ENCODE assay signal across 23 cellular contexts in genomic region chr17:69907081-69907847, GRCh38.
"Had no signal": no experiment of that assay in that cellular context is flagged by ENCODE, and none has a peak within 500 bp of the region (broad histone marks: within the 10 kb centered on the region; RNA-seq: fewer than 3 reads in every experiment).

No MANE protein-coding gene starts in this region.

- H3K4me1 Mint-ChIP-seq: natural killer cell, WTC11 had no signal

- H3K27me3 ChIP-seq: adrenal gland, breast epithelium, esophagus squamous epithelium, ovary, transverse colon had no signal

- H3K27ac ChIP-seq: adrenal gland, breast epithelium, esophagus squamous epithelium, prostate gland, transverse colon had no signal

- H3K27me3 Mint-ChIP-seq: stimulated activated naive CD8-positive, alpha-beta T cell treated with anti-CD3 and anti-CD28 coated beads, Interleukin-15, Interleukin-2, amounts not matched to agents 100 ng/mL and 50 ng/mL, for 24 hours had no signal

- H3K36me3 Mint-ChIP-seq: activated naive CD8-positive, alpha-beta T cell; natural killer cell; WTC11 had no signal

- DNase-seq: activated CD8-positive, alpha-beta memory T cell treated with anti-CD3 and anti-CD28 coated beads, Interleukin-2, amount 50 U/mL, for 48 hours; activated naive CD4-positive, alpha-beta T cell; activated T-cell treated with anti-CD3 and anti-CD28 coated beads, Interleukin-2, amount 50 U/mL, for 4 hours; adrenal gland; cerebellar nuclear complex; esophagus squamous epithelium; kidney; mammary epithelial cell; midbrain; natural killer cell; stimulated activated CD4-positive, alpha-beta T cell treated with anti-CD3 and anti-CD28 coated beads, Interleukin-12 subunit alpha, Interleukin-12 subunit beta, amount 100 ng/mL, for 4 hours; stimulated activated CD4-positive, alpha-beta T cell treated with anti-CD3 and anti-CD28 coated beads, Interleukin-4, amount 100 ng/mL, for 4 hours; T-helper 1 cell; transverse colon had no signal

- H3K4me1 ChIP-seq: adrenal gland, breast epithelium, esophagus squamous epithelium, prostate gland, transverse colon had no signal

- H3K4me3 Mint-ChIP-seq: activated naive CD8-positive, alpha-beta T cell; activated T-cell treated with anti-CD3 and anti-CD28 coated beads, Interleukin-2, amount 50 U/mL, for 4 hours; natural killer cell; stimulated activated naive CD8-positive, alpha-beta T cell treated with anti-CD3 and anti-CD28 coated beads, Interleukin-15, Interleukin-2, amounts not matched to agents 100 ng/mL and 50 ng/mL, for 24 hours; WTC11 had no signal

- H3K9me3 ChIP-seq: adrenal gland, breast epithelium, esophagus squamous epithelium, ovary, prostate gland, transverse colon had no signal

- ATAC-seq: activated T-cell treated with anti-CD3 and anti-CD28 coated beads, Interleukin-2, amount 50 U/mL, for 4 hours; left lobe of liver; natural killer cell; WTC11 had no signal

- H3K4me3 ChIP-seq: adrenal gland, breast epithelium, coronary artery, esophagus squamous epithelium, ovary, prostate gland, transverse colon had no signal

- H3K27ac Mint-ChIP-seq: activated naive CD8-positive, alpha-beta T cell; activated T-helper 2 cell treated with anti-CD3 and anti-CD28 coated beads, Interferon-gamma antibody, Interleukin-2, Interleukin-4, amounts not matched to agents 10 μg/mL and 5 μg/mL and 100 μg/mL, durations not matched to agents 14 hours and 24 hours and 36 hours; natural killer cell; stimulated activated naive CD8-positive, alpha-beta T cell treated with anti-CD3 and anti-CD28 coated beads, Interleukin-15, Interleukin-2, amounts not matched to agents 100 ng/mL and 50 ng/mL, for 24 hours; WTC11 had no signal

- H3K9me3 Mint-ChIP-seq: activated T-cell treated with anti-CD3 and anti-CD28 coated beads, Interleukin-2, amount 50 U/mL, for 4 hours; activated T-helper 2 cell treated with anti-CD3 and anti-CD28 coated beads, Interferon-gamma antibody, Interleukin-2, Interleukin-4, amounts not matched to agents 10 μg/mL and 5 μg/mL and 100 μg/mL, durations not matched to agents 14 hours and 24 hours and 36 hours; stimulated activated naive CD8-positive, alpha-beta T cell treated with anti-CD3 and anti-CD28 coated beads, Interleukin-15, Interleukin-2, amounts not matched to agents 100 ng/mL and 50 ng/mL, for 24 hours had no signal

- H3K36me3 ChIP-seq: adrenal gland, breast epithelium, esophagus squamous epithelium, ovary, prostate gland, transverse colon had no signal
